33 cellular contexts compared by ENCODE assay signal in genomic region chr7:118586248-118586647, GRCh38.
DNase-seq lines count a peak whose midpoint lies in the region; ATAC-seq, FAIRE-seq and TF ChIP-seq lines count a peak whose summit lies in the region.
"Had no signal": no experiment of that assay in that cellular context is flagged by ENCODE, and none has a peak within 500 bp of the region (broad histone marks: within the 10 kb centered on the region; RNA-seq: fewer than 3 reads in every experiment).

No MANE protein-coding gene starts in this region.

- 0% methylated on average over 1 of the region's 1 CpG for WGBS in HepG2 (ENCODE audit: low lambda C conversion rate)
- WGBS in right lobe of liver (ENCODE audit: insufficient coverage, low coverage, low lambda C conversion rate, missing lambda C conversion rate) = no CpG with 5 or more reads among the region's 1 CpG
- 20% methylated on average over 1 of the region's 1 CpG; no CpG with 5 or more reads in 1 of the 2 experiments for WGBS in IMR-90 (ENCODE audit: extremely low coverage in 2 of 2, insufficient read length in 1 of 2), 2 experiments
- 0% methylated on average over 1 of the region's 1 CpG for WGBS in K562 (ENCODE audit: insufficient coverage, low coverage, missing lambda C conversion rate)

- in situ Hi-C loops in HepG2 (cut with HindIII; ENCODE audit: extremely low pct_ligation_motif_present, low pct_unique_long_range_greater_than_20kb) = no loop called here
- in situ Hi-C loops in IMR-90 (cut with MboI; ENCODE audit: low sequenced_read_pairs) = no loop called here
- in situ Hi-C loops in K562 (cut with MboI) = no loop called here

- intact Hi-C loops in HepG2 (cut with micrococcal nuclease; ENCODE audit: unreplicated experiment) (no loop called here), right lobe of liver (cut with DNase I) (no loop called here), IMR-90 (cut with micrococcal nuclease) (no loop called here), K562 (cut with micrococcal nuclease) (no loop called here), vagina (cut with DNase I) (loop anchor here (5.0 kb wide), 1 partner anchor 1476 kb away; no protein-coding TSS in a partner anchor), Right ventricle myocardium superior (cut with DNase I) (no loop called here)

- H4K20me1 ChIP-seq in HepG2 (ENCODE audit: insufficient read depth, low read length) (no peaks in the 10 kb centered on the region), IMR-90 (ENCODE audit: insufficient read depth, low read length) (no peaks in the 10 kb centered on the region), K562 (replicated peaks; ENCODE audit: control insufficient read depth, insufficient read depth, low read length) (no peaks in the 10 kb centered on the region)
- H4K20me1 ChIP-seq: BLaER1; BLaER1 treated with 17β-estradiol and CSF1 and Interleukin-3, amounts not matched to agents 10 nM and 100 nM had no signal

- no peaks in the 10 kb centered on the region for H3K79me2 ChIP-seq in HepG2 (ENCODE audit: insufficient read depth, low read length)
- H3K79me2 ChIP-seq in K562 (ENCODE audit: control insufficient read depth, insufficient read depth, low read length) = no peaks in the 10 kb centered on the region

- FAIRE-seq in HepG2 (lab: Jason Lieb, UNC) = no peak
- no peak for FAIRE-seq in K562 (lab: Jason Lieb, UNC)
- FAIRE-seq: A204.1, A549, D721Med had no signal

- H3K4me2 ChIP-seq in HepG2 (ENCODE audit: low read depth, low read length) = no peak overlapping the region
- no peak overlapping the region for H3K4me2 ChIP-seq in IMR-90 (ENCODE audit: low read depth, low read length)
- H3K4me2 ChIP-seq in K562 (ENCODE audit: insufficient read depth, low read length) = no peak overlapping the region
- H3K4me2 ChIP-seq: A549; BLaER1; BLaER1 treated with 17β-estradiol and CSF1 and Interleukin-3, amounts not matched to agents 10 nM and 100 nM had no signal

- no peak for TF ChIP-seq EP300 in HepG2 (IDR thresholded peaks at IDR 0.05; ENCODE audit: low read depth in 2 of 2, low read length in 2 of 2)
- TF ChIP-seq EP300 in HepG2 (CRISPR knock-in tag; IDR thresholded peaks at IDR 0.05; ENCODE audit: borderline replicate concordance) = no peak
- TF ChIP-seq EP300 in K562 (IDR thresholded peaks at IDR 0.05; ENCODE audit: low read length) = no peak

- H3K27ac ChIP-seq in HepG2 (ENCODE audit: extremely low read length, insufficient read depth, low read length) (no peak overlapping the region), right lobe of liver (no peak overlapping the region), IMR-90 (ENCODE audit: insufficient read depth, low read length) (no peak overlapping the region), K562 (ENCODE audit: extremely low read depth, low read depth, low read length) (no peak overlapping the region), vagina (peak overlapping the region; percentile 24)
- H3K27ac ChIP-seq: 22Rv1; A549; BLaER1; BLaER1 treated with 17β-estradiol and CSF1 and Interleukin-3, amounts not matched to agents 10 nM and 100 nM; C4-2B had no signal

- H3K4me1 ChIP-seq in HepG2 (ENCODE audit: insufficient read depth, low read length) (no peaks in the 10 kb centered on the region), right lobe of liver (no peaks in the 10 kb centered on the region), IMR-90 (ENCODE audit: control insufficient read depth, insufficient read depth, low read length) (no peaks in the 10 kb centered on the region), K562 (replicated peaks in 1 of 2; ENCODE audit: control insufficient read depth in 2 of 2, insufficient read depth in 2 of 2, low read length in 2 of 2) (no peaks in the 10 kb centered on the region), vagina (no peaks in the 10 kb centered on the region)
- H3K4me1 ChIP-seq: A549; BE2C; BLaER1; BLaER1 treated with 17β-estradiol and CSF1 and Interleukin-3, amounts not matched to agents 10 nM and 100 nM; Caco-2 had no signal

- H4K5ac ChIP-seq in IMR-90 (ENCODE audit: low read depth, low read length) = no peak overlapping the region

- TF ChIP-seq CTCF in HepG2 (CRISPR knock-in tag; IDR thresholded peaks at IDR 0.05) = no peak
- TF ChIP-seq CTCF in right lobe of liver (IDR thresholded peaks at IDR 0.05) = no peak
- TF ChIP-seq CTCF in IMR-90 (conservative IDR thresholded peaks at IDR 0.05; ENCODE audit: low read depth, low read length) = no peak
- TF ChIP-seq CTCF in K562 (IDR thresholded peaks at IDR 0.05 in 2 of 3, conservative IDR thresholded peaks at IDR 0.05 in 1 of 3; ENCODE audit: insufficient read depth in 2 of 3, low read depth in 1 of 3, low read length in 3 of 3) = no peak
- no peak for TF ChIP-seq CTCF in vagina (IDR thresholded peaks at IDR 0.05)

- dilution Hi-C loops in IMR-90 (cut with HindIII; ENCODE audit: low sequenced_read_pairs, unreplicated experiment) = no loop called here

- no peak overlapping the region for H3K9ac ChIP-seq in HepG2 (ENCODE audit: insufficient read depth, low read depth, low read length)
- no peak overlapping the region for H3K9ac ChIP-seq in IMR-90 (ENCODE audit: low read depth, low read length)
- no peak overlapping the region for H3K9ac ChIP-seq in K562 (ENCODE audit: insufficient read depth in 1 of 2, low read depth in 2 of 2, low read length in 2 of 2)
- H3K9ac ChIP-seq: BLaER1; BLaER1 treated with 17β-estradiol and CSF1 and Interleukin-3, amounts not matched to agents 10 nM and 100 nM had no signal

- H2AFZ ChIP-seq in HepG2 (ENCODE audit: low read length) (no peak overlapping the region), IMR-90 (replicated peaks; ENCODE audit: low read length, poor library complexity) (no peak overlapping the region), K562 (ENCODE audit: low read depth, low read length) (no peak overlapping the region)

- CTCF ChIA-PET in HepG2 (lab: Yijun Ruan, JAX; ENCODE audit: low intra/inter-chr PET ratio, low total read pairs) = no interaction called here
- CTCF ChIA-PET in IMR-90 (lab: Yijun Ruan, JAX) = no interaction called here
- CTCF ChIA-PET in K562 (lab: Yijun Ruan, JAX; ENCODE audit: low intra/inter-chr PET ratio) = no interaction called here

- H3K4me3 ChIP-seq in HepG2 (replicated peaks in 1 of 3; ENCODE audit: insufficient read depth in 1 of 3, low read depth in 2 of 3, low read length in 3 of 3) (no peak overlapping the region), right lobe of liver (no peak overlapping the region), IMR-90 (ENCODE audit: insufficient read depth, low read depth, low read length) (no peak overlapping the region), K562 (no peak overlapping the region), vagina (no peak overlapping the region)
- H3K4me3 ChIP-seq: A549; BLaER1; BLaER1 treated with 17β-estradiol and CSF1 and Interleukin-3, amounts not matched to agents 10 nM and 100 nM had no signal

- no peak overlapping the region for H4K8ac ChIP-seq in IMR-90 (ENCODE audit: low read depth in 2 of 2, low read length in 2 of 2)

- no peak overlapping the region for H4K91ac ChIP-seq in IMR-90 (ENCODE audit: insufficient read depth, low read depth, low read length)

- no peak overlapping the region for H2BK15ac ChIP-seq in IMR-90 (ENCODE audit: low read depth, low read length)

- no peaks in the 10 kb centered on the region for H3K79me1 ChIP-seq in IMR-90 (ENCODE audit: low read depth in 1 of 2, low read length in 2 of 2)

- H2BK20ac ChIP-seq in IMR-90 (ENCODE audit: low read depth, low read length) = no peak overlapping the region

- POLR2A ChIA-PET in HepG2 (lab: Yijun Ruan, JAX) (no interaction called here), IMR-90 (lab: Charles Lee; ENCODE audit: unreplicated experiment) (no interaction called here), K562 (lab: Yijun Ruan, JAX) (no interaction called here)

- H3K9me3 ChIP-seq in HepG2 (ENCODE audit: low read length) (peaks cover 43% of the 10 kb centered on the region), right lobe of liver (no peaks in the 10 kb centered on the region), IMR-90 (ENCODE audit: control insufficient read depth, insufficient read depth, low read length) (peaks cover 11% of the 10 kb centered on the region), K562 (replicated peaks; ENCODE audit: control insufficient read depth, insufficient read depth, low read depth, low read length) (peaks cover 3% of the 10 kb centered on the region; the same call in 1 of the 2 replicates), vagina (no peaks in the 10 kb centered on the region)
- H3K9me3 ChIP-seq: A549, BE2C, Caco-2 had no signal

- no peak for DNase-seq in HepG2 (ENCODE audit: low spot score)
- no peak for DNase-seq in right lobe of liver
- DNase-seq in IMR-90 = no peak
- DNase-seq in K562 (ENCODE audit: extremely low read depth in 1 of 4, low spot score in 3 of 4) = no peak
- DNase-seq in vagina (ENCODE audit: extremely low spot score in 2 of 2) = no peak
- DNase-seq in Right ventricle myocardium superior = no peak
- DNase-seq in activated CD4-positive, alpha-beta T cell treated with anti-CD3 and anti-CD28 coated beads, Interleukin-2, amount 50 U/mL, for 48 hours = no peak
- no peak for DNase-seq in DMS114 treated with DMSO at 0.1 percent for 48 hours (lab: John Stamatoyannopoulos, UW; ENCODE audit: unreplicated experiment)
- DNase-seq: 8988T; ACHN; AML-193; BE2C; C1 segment of cervical spinal cord; Caco-2; Calu3; CD4-positive, alpha-beta memory T cell; CD4-positive, alpha-beta T cell; CD4-positive, CD25-positive, alpha-beta regulatory T cell; CD8-positive, alpha-beta memory T cell; CD8-positive, alpha-beta T cell; COR-L47; DMS 273 treated with DMSO at 0.1 percent for 48 hours; DMS153; DMS79; DMS79 treated with DMSO at 0.1 percent for 48 hours; EL had no signal

- no peak overlapping the region for H2BK120ac ChIP-seq in IMR-90 (ENCODE audit: low read depth, low read length)

- H2AK9ac ChIP-seq in IMR-90 (replicated peaks; ENCODE audit: low read depth, low read length, poor library complexity) = no peak overlapping the region

- H3K23ac ChIP-seq in IMR-90 (ENCODE audit: low read depth, low read length) = no peak overlapping the region

- no peaks in the 10 kb centered on the region for H3K27me3 ChIP-seq in HepG2 (ENCODE audit: control insufficient read depth in 1 of 2, insufficient read depth in 2 of 2, low read length in 2 of 2)
- H3K27me3 ChIP-seq in right lobe of liver = no peaks in the 10 kb centered on the region
- no peaks in the 10 kb centered on the region for H3K27me3 ChIP-seq in IMR-90 (ENCODE audit: control insufficient read depth, insufficient read depth, low read length)
- H3K27me3 ChIP-seq in K562 (ENCODE audit: control insufficient read depth in 2 of 2, insufficient read depth in 2 of 2, low read length in 2 of 2) = no peaks in the 10 kb centered on the region
- no peaks in the 10 kb centered on the region for H3K27me3 ChIP-seq in vagina
- H3K27me3 ChIP-seq: BE2C; BLaER1; BLaER1 treated with 17β-estradiol and CSF1 and Interleukin-3, amounts not matched to agents 10 nM and 100 nM had no signal

- H3K4ac ChIP-seq in IMR-90 (ENCODE audit: low read depth, low read length) = no peak overlapping the region

- TF ChIP-seq POLR2A in HepG2 (IDR thresholded peaks at IDR 0.05; ENCODE audit: insufficient read depth in 1 of 2, low read depth in 2 of 2, low read length in 2 of 2) (no peak), right lobe of liver (IDR thresholded peaks at IDR 0.05) (no peak), IMR-90 (IDR thresholded peaks at IDR 0.05; ENCODE audit: low read depth, low read length) (no peak), K562 (conservative IDR thresholded peaks at IDR 0.05) (no peak), vagina (IDR thresholded peaks at IDR 0.05) (no peak)

- no peak overlapping the region for H3K18ac ChIP-seq in IMR-90 (ENCODE audit: low read depth, low read length)

- H2AK5ac ChIP-seq in IMR-90 (ENCODE audit: low read depth, low read length) = no peak overlapping the region

- no peak overlapping the region for H3K56ac ChIP-seq in IMR-90 (ENCODE audit: extremely low read depth, insufficient read depth, low read length)

- no TSS peak for BruUV-seq in HepG2 (replicated peaks; lab: Mats Ljungman, UMichigan)
- BruUV-seq in IMR-90 (replicated peaks; lab: Mats Ljungman, UMichigan) = no TSS peak
- no TSS peak for BruUV-seq in K562 (replicated peaks; lab: Mats Ljungman, UMichigan)

- H3K9me1 ChIP-seq in IMR-90 (ENCODE audit: insufficient read depth, low read length) (no peaks in the 10 kb centered on the region), K562 (ENCODE audit: control insufficient read depth, insufficient read depth, low read length) (no peaks in the 10 kb centered on the region)

- ATAC-seq in HepG2 = no peak
- ATAC-seq in right lobe of liver = no peak
- no peak for ATAC-seq in IMR-90 (ENCODE audit: low read depth)
- no peak for ATAC-seq in K562
- no peak for ATAC-seq in Right ventricle myocardium superior (ENCODE audit: poor library complexity)
- ATAC-seq: A549; CD8-positive, alpha-beta T cell had no signal

- no peak overlapping the region for H3K14ac ChIP-seq in IMR-90 (replicated peaks; ENCODE audit: low read depth, low read length)

- H2BK5ac ChIP-seq in IMR-90 (ENCODE audit: low read depth, low read length, poor library complexity, severe bottlenecking) = no peak overlapping the region

- H3K36me3 ChIP-seq in HepG2 (replicated peaks in 1 of 2; ENCODE audit: control insufficient read depth in 1 of 2, insufficient read depth in 2 of 2, low read length in 2 of 2) = no peaks in the 10 kb centered on the region
- no peaks in the 10 kb centered on the region for H3K36me3 ChIP-seq in right lobe of liver
- no peaks in the 10 kb centered on the region for H3K36me3 ChIP-seq in IMR-90 (ENCODE audit: control insufficient read depth, insufficient read depth, low read length)
- no peaks in the 10 kb centered on the region for H3K36me3 ChIP-seq in K562 (ENCODE audit: control insufficient read depth, insufficient read depth, low read length)
- no peaks in the 10 kb centered on the region for H3K36me3 ChIP-seq in vagina
- H3K36me3 ChIP-seq: BE2C; BLaER1; BLaER1 treated with 17β-estradiol and CSF1 and Interleukin-3, amounts not matched to agents 10 nM and 100 nM had no signal

- TF ChIP-seq RAD21 in HepG2 (CRISPR knock-in tag; IDR thresholded peaks at IDR 0.05) = no peak
- no peak for TF ChIP-seq RAD21 in IMR-90 (IDR thresholded peaks at IDR 0.05; ENCODE audit: low read length)
- no peak for TF ChIP-seq RAD21 in K562 (CRISPR knock-in tag; conservative IDR thresholded peaks at IDR 0.05 in 1 of 2, IDR thresholded peaks at IDR 0.05 in 1 of 2)

Comparison
In these comparisons a context has a peak if more than half of its experiments do, and no peak if none do; other contexts are left out.
1. Of the 241 proteins assayed by ChIP-seq in both HepG2 and K562: peak only in HepG2: none; only in K562: CEBPB and CEBPG; in both: none; in neither: 237; mixed calls (peak in some experiments, not most) for 2.